In genomic region chr2:190853659-190854386, GRCh38 we compare ENCODE assay signal across 15 cellular contexts. TPM values are rescaled to one million over a fixed set of nuclear protein-coding genes. Genes with fewer than 3 reads are reported as not detected.
DNase-seq lines count a peak whose midpoint lies in the region; ATAC-seq, FAIRE-seq and TF ChIP-seq lines count a peak whose summit lies in the region.
"Had no signal": no experiment of that assay in that cellular context is flagged by ENCODE, and none has a peak within 500 bp of the region (broad histone marks: within the 10 kb centered on the region; RNA-seq: fewer than 3 reads in every experiment).

No MANE protein-coding gene starts in this region.

- no peaks in the 10 kb centered on the region for H3K27me3 Mint-ChIP-seq in activated CD4-positive, alpha-beta T cell treated with anti-CD3 and anti-CD28 coated beads, Interleukin-2, amount 10 ng/mL, durations not matched to agents 24 days and 14 days
- H3K27me3 Mint-ChIP-seq: activated CD4-positive, alpha-beta memory T cell treated with anti-CD3 and anti-CD28 coated beads, Interleukin-2, amount 10 ng/mL, durations not matched to agents 7 days and 5 days; natural killer cell treated with Interleukin-12 subunit alpha and Interleukin-12 subunit beta and Interleukin-15 and Interleukin-18, amount 100 ng/mL, for 72 hours had no signal

- H3K4me2 ChIP-seq in A549: peak overlapping the region; percentile 40

- H3K4me1 Mint-ChIP-seq in activated CD4-positive, alpha-beta T cell treated with anti-CD3 and anti-CD28 coated beads, Interleukin-2, amount 10 ng/mL, durations not matched to agents 24 days and 14 days: peaks cover 4% of the 10 kb centered on the region

- H3K4me3 ChIP-seq in A549: no peak overlapping the region
- H3K4me3 ChIP-seq in cardiac fibroblast (replicated peaks in 1 of 2; ENCODE audit: low read depth in 2 of 2, low read length in 2 of 2): no peak overlapping the region
- H3K4me3 ChIP-seq: SJSA1 had no signal

- H3K27ac Mint-ChIP-seq in activated CD4-positive, alpha-beta T cell treated with anti-CD3 and anti-CD28 coated beads, Interleukin-2, amount 10 ng/mL, durations not matched to agents 24 days and 14 days: no peak overlapping the region
- H3K27ac Mint-ChIP-seq: activated CD4-positive, alpha-beta memory T cell treated with anti-CD3 and anti-CD28 coated beads, Interleukin-2, amount 10 ng/mL, durations not matched to agents 7 days and 5 days; endodermal cell; natural killer cell treated with Interleukin-12 subunit alpha and Interleukin-12 subunit beta and Interleukin-15 and Interleukin-18, amount 100 ng/mL, for 72 hours had no signal

- TF ChIP-seq CTCF in A549 (IDR thresholded peaks at IDR 0.05) (no peak), cardiac fibroblast (IDR thresholded peaks at IDR 0.05; ENCODE audit: low read depth, low read length) (no peak)

- peak overlapping the region; percentile 6 to 57; a peak in 3 of 6 replicates for H3K27ac ChIP-seq in A549
- H3K27ac ChIP-seq: HL-60, SJSA1 had no signal

- FAIRE-seq in A549 (lab: Jason Lieb, UNC): no peak

- H3K4me3 Mint-ChIP-seq in activated CD4-positive, alpha-beta T cell treated with anti-CD3 and anti-CD28 coated beads, Interleukin-2, amount 10 ng/mL, durations not matched to agents 24 days and 14 days: no peak overlapping the region
- H3K4me3 Mint-ChIP-seq: activated CD4-positive, alpha-beta memory T cell treated with anti-CD3 and anti-CD28 coated beads, Interleukin-2, amount 10 ng/mL, durations not matched to agents 7 days and 5 days; endodermal cell; natural killer cell treated with Interleukin-12 subunit alpha and Interleukin-12 subunit beta and Interleukin-15 and Interleukin-18, amount 100 ng/mL, for 72 hours had no signal

- no peak for TF ChIP-seq POLR2A in A549 (IDR thresholded peaks at IDR 0.05; ENCODE audit: low read length)

- DNase-seq in A549 (ENCODE audit: low read depth in 1 of 2, low spot score in 1 of 2): no peak
- DNase-seq in cardiac fibroblast (ENCODE audit: low read depth in 2 of 2): peak; percentile 54 to 55
- DNase-seq in activated CD4-positive, alpha-beta T cell treated with anti-CD3 and anti-CD28 coated beads, Interleukin-2, amount 10 ng/mL, durations not matched to agents 24 days and 14 days: no peak
- DNase-seq in NCI-H187 (lab: John Stamatoyannopoulos, UW): no peak
- DNase-seq in HK-2 (ENCODE audit: unreplicated experiment): no peak
- DNase-seq in NCI-H226: no peak
- DNase-seq: activated CD4-positive, alpha-beta memory T cell treated with anti-CD3 and anti-CD28 coated beads, Interleukin-2, amount 10 ng/mL, durations not matched to agents 7 days and 5 days; endodermal cell; stimulated activated CD4-positive, alpha-beta T cell treated with anti-CD3 and anti-CD28 coated beads, Interleukin-15, amount 100 ng/mL, for 24 hours; stimulated activated naive CD4-positive, alpha-beta T cell had no signal

- TF ChIP-seq EP300 in A549 (IDR thresholded peaks at IDR 0.05): no peak

- peaks cover 55% of the 10 kb centered on the region for H3K4me1 ChIP-seq in A549

- no peaks in the 10 kb centered on the region for H3K9me3 Mint-ChIP-seq in activated CD4-positive, alpha-beta T cell treated with anti-CD3 and anti-CD28 coated beads, Interleukin-2, amount 10 ng/mL, durations not matched to agents 24 days and 14 days
- H3K9me3 Mint-ChIP-seq: activated CD4-positive, alpha-beta memory T cell treated with anti-CD3 and anti-CD28 coated beads, Interleukin-2, amount 10 ng/mL, durations not matched to agents 7 days and 5 days; endodermal cell; natural killer cell treated with Interleukin-12 subunit alpha and Interleukin-12 subunit beta and Interleukin-15 and Interleukin-18, amount 100 ng/mL, for 72 hours had no signal

- TF ChIP-seq RAD21 in A549 (conservative IDR thresholded peaks at IDR 0.05 in 1 of 2, IDR thresholded peaks at IDR 0.05 in 1 of 2): no peak

- ATAC-seq in A549: no peak
- peak; percentile 59 for ATAC-seq in GM18909 (IDR thresholded peaks at IDR 0.05; ENCODE audit: poor library complexity, unreplicated experiment)
- ATAC-seq in HG03354 (IDR thresholded peaks at IDR 0.05; ENCODE audit: poor library complexity, severe bottlenecking, unreplicated experiment): peak; percentile 55
- ATAC-seq: natural killer cell treated with Interleukin-12 subunit alpha and Interleukin-12 subunit beta and Interleukin-15 and Interleukin-18, amount 100 ng/mL, for 72 hours had no signal

- H3K9me3 ChIP-seq in A549: no peaks in the 10 kb centered on the region
- H3K9me3 ChIP-seq: SJSA1 had no signal

- 55% methylated on average over 2 of the region's 2 CpGs for WGBS in A549 (ENCODE audit: missing lambda C conversion rate)

- POLR2A ChIA-PET in A549 (lab: Yijun Ruan, JAX): no interaction called here

- intact Hi-C loops in activated CD4-positive, alpha-beta T cell treated with anti-CD3 and anti-CD28 coated beads, Interleukin-2, amount 10 ng/mL, durations not matched to agents 24 days and 14 days (cut with micrococcal nuclease): loop anchor here (5.0 kb wide), 1 partner anchor 93 kb away; no protein-coding TSS in a partner anchor

- CTCF ChIA-PET in A549 (lab: Yijun Ruan, JAX): interaction anchor here (1.2 to 1.5 kb wide), 2 partner anchors 11 to 73 kb away, joined by 4 to 5 read pairs; no protein-coding TSS in a partner anchor

- H3K36me3 Mint-ChIP-seq in activated CD4-positive, alpha-beta T cell treated with anti-CD3 and anti-CD28 coated beads, Interleukin-2, amount 10 ng/mL, durations not matched to agents 24 days and 14 days (ENCODE audit: low read depth): no peaks in the 10 kb centered on the region
- H3K36me3 Mint-ChIP-seq: natural killer cell treated with Interleukin-12 subunit alpha and Interleukin-12 subunit beta and Interleukin-15 and Interleukin-18, amount 100 ng/mL, for 72 hours had no signal

TF ChIP-seq in A549, 52 proteins besides CTCF, POLR2A, EP300 and RAD21:
- no peak for TF ChIP-seq E2F6 (IDR thresholded peaks at IDR 0.05; ENCODE audit: borderline replicate concordance, low read depth)
- no peak for TF ChIP-seq NPAS2 (CRISPR knock-in tag; IDR thresholded peaks at IDR 0.05; ENCODE audit: borderline replicate concordance)
- TF ChIP-seq CHD4 (IDR thresholded peaks at IDR 0.05; ENCODE audit: borderline replicate concordance): no peak
- TF ChIP-seq RCOR1 (IDR thresholded peaks at IDR 0.05; ENCODE audit: low read depth, low read length): no peak
- no peak for TF ChIP-seq CBX8 (IDR thresholded peaks at IDR 0.05)
- TF ChIP-seq CHD2 (IDR thresholded peaks at IDR 0.05; ENCODE audit: low read length, partially characterized antibody): no peak
- TF ChIP-seq PHF8 (IDR thresholded peaks at IDR 0.05; ENCODE audit: borderline replicate concordance, low read depth): no peak
- TF ChIP-seq HES2 (IDR thresholded peaks at IDR 0.05): no peak
- no peak for TF ChIP-seq MYC (IDR thresholded peaks at IDR 0.05; ENCODE audit: borderline replicate concordance, low read length)
- TF ChIP-seq HEYL (CRISPR knock-in tag; IDR thresholded peaks at IDR 0.05): no peak
- no peak for TF ChIP-seq MAZ (IDR thresholded peaks at IDR 0.05; ENCODE audit: borderline replicate concordance, low read depth, low read length)
- TF ChIP-seq FOXS1 (CRISPR knock-in tag; IDR thresholded peaks at IDR 0.05): no peak
- TF ChIP-seq ZC3H11A (IDR thresholded peaks at IDR 0.05): no peak
- TF ChIP-seq SMC3 (IDR thresholded peaks at IDR 0.05): no peak

RNA-seq across cellular contexts. Expression of gene GLS, which starts 26.8 kb away (rescaled TPM):
- polyA plus RNA-seq in A549 (2011; rRNA removed): 221 and 269 TPM in 2 replicates
- polyA plus RNA-seq in A549 (2012; cell fraction: cytosol; rRNA removed): 27.9 and 32.7 TPM in 2 replicates
- polyA plus RNA-seq in A549 (2012; cell fraction: nucleus; rRNA removed): 49.7 and 80.3 TPM in 2 replicates
- polyA plus RNA-seq in A549 (2017; fragmentation: RNase III; extraction: RNeasy Plus Mini Kit Qiagen cat#74134 plus additional on column Dnase treatment): 270 to 321 TPM (median 286 TPM) in 3 replicates
- polyA minus RNA-seq in A549 (2011; rRNA and poly(A)+ RNA removed): 194 and 213 TPM in 2 replicates
- total RNA-seq in activated CD4-positive, alpha-beta T cell treated with anti-CD3 and anti-CD28 coated beads, Interleukin-2, amount 10 ng/mL, durations not matched to agents 24 days and 14 days: 256 and 266 TPM in 2 replicates

Comparison
In these comparisons a context has a peak if more than half of its experiments do, and no peak if none do; other contexts are left out.
1. ATAC-seq: peak in GM18909 (single experiment) and HG03354 (single experiment); none in A549 (0 of 2).
2. DNase-seq: peak in cardiac fibroblast (2 of 2); none in A549 (0 of 2), activated CD4-positive, alpha-beta T cell treated with anti-CD3 and anti-CD28 coated beads, Interleukin-2, amount 10 ng/mL, durations not matched to agents 24 days and 14 days (single experiment), NCI-H187 (0 of 2), HK-2 (single experiment) and NCI-H226 (single experiment).